In genomic region chr6:135008941-135009290, GRCh38 we compare ENCODE assay signal across 1 cellular context.
TF ChIP-seq lines count a peak whose summit lies in the region.

No MANE protein-coding gene starts in this region.

TF ChIP-seq in HepG2, 621 proteins besides CTCF, POLR2A, EP300 and RAD21 (continued from another document):
- TF ChIP-seq, protein P1, sequence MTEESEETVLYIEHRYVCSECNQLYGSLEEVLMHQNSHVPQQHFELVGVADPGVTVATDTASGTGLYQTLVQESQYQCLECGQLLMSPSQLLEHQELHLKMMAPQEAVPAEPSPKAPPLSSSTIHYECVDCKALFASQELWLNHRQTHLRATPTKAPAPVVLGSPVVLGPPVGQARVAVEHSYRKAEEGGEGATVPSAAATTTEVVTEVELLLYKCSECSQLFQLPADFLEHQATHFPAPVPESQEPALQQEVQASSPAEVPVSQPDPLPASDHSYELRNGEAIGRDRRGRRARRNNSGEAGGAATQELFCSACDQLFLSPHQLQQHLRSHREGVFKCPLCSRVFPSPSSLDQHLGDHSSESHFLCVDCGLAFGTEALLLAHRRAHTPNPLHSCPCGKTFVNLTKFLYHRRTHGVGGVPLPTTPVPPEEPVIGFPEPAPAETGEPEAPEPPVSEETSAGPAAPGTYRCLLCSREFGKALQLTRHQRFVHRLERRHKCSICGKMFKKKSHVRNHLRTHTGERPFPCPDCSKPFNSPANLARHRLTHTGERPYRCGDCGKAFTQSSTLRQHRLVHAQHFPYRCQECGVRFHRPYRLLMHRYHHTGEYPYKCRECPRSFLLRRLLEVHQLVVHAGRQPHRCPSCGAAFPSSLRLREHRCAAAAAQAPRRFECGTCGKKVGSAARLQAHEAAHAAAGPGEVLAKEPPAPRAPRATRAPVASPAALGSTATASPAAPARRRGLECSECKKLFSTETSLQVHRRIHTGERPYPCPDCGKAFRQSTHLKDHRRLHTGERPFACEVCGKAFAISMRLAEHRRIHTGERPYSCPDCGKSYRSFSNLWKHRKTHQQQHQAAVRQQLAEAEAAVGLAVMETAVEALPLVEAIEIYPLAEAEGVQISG (CRISPR knock-in tag; IDR thresholded peaks at IDR 0.05), result no peak
- TF ChIP-seq, protein P2, sequence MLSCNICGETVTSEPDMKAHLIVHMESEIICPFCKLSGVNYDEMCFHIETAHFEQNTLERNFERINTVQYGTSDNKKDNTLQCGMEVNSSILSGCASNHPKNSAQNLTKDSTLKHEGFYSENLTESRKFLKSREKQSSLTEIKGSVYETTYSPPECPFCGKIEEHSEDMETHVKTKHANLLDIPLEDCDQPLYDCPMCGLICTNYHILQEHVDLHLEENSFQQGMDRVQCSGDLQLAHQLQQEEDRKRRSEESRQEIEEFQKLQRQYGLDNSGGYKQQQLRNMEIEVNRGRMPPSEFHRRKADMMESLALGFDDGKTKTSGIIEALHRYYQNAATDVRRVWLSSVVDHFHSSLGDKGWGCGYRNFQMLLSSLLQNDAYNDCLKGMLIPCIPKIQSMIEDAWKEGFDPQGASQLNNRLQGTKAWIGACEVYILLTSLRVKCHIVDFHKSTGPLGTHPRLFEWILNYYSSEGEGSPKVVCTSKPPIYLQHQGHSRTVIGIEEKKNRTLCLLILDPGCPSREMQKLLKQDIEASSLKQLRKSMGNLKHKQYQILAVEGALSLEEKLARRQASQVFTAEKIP (CRISPR knock-in tag; IDR thresholded peaks at IDR 0.05; ENCODE audit: borderline replicate concordance), result no peak
- TF ChIP-seq ZSCAN12 (CRISPR knock-in tag; IDR thresholded peaks at IDR 0.05) (no peak), ZBTB26 (CRISPR knock-in tag; IDR thresholded peaks at IDR 0.05; ENCODE audit: borderline replicate concordance) (no peak), POLR2AphosphoS2 (IDR thresholded peaks at IDR 0.05; ENCODE audit: low read depth, low read length) (no peak), MIER2 (CRISPR knock-in tag; IDR thresholded peaks at IDR 0.05) (no peak), ZNF766 (CRISPR knock-in tag; IDR thresholded peaks at IDR 0.05; ENCODE audit: borderline replicate concordance) (no peak), FOXP4 (CRISPR knock-in tag; IDR thresholded peaks at IDR 0.05) (no peak), BORCS8-MEF2B (CRISPR knock-in tag; IDR thresholded peaks at IDR 0.05) (no peak), PAX8 (CRISPR knock-in tag; IDR thresholded peaks at IDR 0.05; ENCODE audit: borderline replicate concordance) (no peak), ZNF724P (CRISPR knock-in tag; IDR thresholded peaks at IDR 0.05; ENCODE audit: borderline replicate concordance) (no peak)
- TF ChIP-seq, protein P3, sequence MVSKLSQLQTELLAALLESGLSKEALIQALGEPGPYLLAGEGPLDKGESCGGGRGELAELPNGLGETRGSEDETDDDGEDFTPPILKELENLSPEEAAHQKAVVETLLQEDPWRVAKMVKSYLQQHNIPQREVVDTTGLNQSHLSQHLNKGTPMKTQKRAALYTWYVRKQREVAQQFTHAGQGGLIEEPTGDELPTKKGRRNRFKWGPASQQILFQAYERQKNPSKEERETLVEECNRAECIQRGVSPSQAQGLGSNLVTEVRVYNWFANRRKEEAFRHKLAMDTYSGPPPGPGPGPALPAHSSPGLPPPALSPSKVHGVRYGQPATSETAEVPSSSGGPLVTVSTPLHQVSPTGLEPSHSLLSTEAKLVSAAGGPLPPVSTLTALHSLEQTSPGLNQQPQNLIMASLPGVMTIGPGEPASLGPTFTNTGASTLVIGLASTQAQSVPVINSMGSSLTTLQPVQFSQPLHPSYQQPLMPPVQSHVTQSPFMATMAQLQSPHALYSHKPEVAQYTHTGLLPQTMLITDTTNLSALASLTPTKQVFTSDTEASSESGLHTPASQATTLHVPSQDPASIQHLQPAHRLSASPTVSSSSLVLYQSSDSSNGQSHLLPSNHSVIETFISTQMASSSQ (IDR thresholded peaks at IDR 0.05; ENCODE audit: low read depth), result no peak
- TF ChIP-seq, protein P3 (CRISPR knock-in tag; IDR thresholded peaks at IDR 0.05; ENCODE audit: borderline replicate concordance), result no peak
- TF ChIP-seq, protein P4, sequence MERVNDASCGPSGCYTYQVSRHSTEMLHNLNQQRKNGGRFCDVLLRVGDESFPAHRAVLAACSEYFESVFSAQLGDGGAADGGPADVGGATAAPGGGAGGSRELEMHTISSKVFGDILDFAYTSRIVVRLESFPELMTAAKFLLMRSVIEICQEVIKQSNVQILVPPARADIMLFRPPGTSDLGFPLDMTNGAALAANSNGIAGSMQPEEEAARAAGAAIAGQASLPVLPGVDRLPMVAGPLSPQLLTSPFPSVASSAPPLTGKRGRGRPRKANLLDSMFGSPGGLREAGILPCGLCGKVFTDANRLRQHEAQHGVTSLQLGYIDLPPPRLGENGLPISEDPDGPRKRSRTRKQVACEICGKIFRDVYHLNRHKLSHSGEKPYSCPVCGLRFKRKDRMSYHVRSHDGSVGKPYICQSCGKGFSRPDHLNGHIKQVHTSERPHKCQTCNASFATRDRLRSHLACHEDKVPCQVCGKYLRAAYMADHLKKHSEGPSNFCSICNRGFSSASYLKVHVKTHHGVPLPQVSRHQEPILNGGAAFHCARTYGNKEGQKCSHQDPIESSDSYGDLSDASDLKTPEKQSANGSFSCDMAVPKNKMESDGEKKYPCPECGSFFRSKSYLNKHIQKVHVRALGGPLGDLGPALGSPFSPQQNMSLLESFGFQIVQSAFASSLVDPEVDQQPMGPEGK (CRISPR knock-in tag; IDR thresholded peaks at IDR 0.05), result no peak
- TF ChIP-seq, protein P5, sequence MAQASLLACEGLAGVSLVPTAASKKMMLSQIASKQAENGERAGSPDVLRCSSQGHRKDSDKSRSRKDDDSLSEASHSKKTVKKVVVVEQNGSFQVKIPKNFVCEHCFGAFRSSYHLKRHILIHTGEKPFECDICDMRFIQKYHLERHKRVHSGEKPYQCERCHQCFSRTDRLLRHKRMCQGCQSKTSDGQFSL (CRISPR knock-in tag; IDR thresholded peaks at IDR 0.05), result no peak
- TF ChIP-seq, protein P6, sequence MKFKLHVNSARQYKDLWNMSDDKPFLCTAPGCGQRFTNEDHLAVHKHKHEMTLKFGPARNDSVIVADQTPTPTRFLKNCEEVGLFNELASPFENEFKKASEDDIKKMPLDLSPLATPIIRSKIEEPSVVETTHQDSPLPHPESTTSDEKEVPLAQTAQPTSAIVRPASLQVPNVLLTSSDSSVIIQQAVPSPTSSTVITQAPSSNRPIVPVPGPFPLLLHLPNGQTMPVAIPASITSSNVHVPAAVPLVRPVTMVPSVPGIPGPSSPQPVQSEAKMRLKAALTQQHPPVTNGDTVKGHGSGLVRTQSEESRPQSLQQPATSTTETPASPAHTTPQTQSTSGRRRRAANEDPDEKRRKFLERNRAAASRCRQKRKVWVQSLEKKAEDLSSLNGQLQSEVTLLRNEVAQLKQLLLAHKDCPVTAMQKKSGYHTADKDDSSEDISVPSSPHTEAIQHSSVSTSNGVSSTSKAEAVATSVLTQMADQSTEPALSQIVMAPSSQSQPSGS (CRISPR knock-in tag; IDR thresholded peaks at IDR 0.05), result no peak
TF ChIP-seq in HepG2: peak in this region for 7.
